Comparison of ENCODE assay signal across 28 cellular contexts in genomic region chr12:38385492-38385864, GRCh38.
DNase-seq lines count a peak whose midpoint lies in the region; ATAC-seq, FAIRE-seq and TF ChIP-seq lines count a peak whose summit lies in the region.
"Had no signal": no experiment of that assay in that cellular context is flagged by ENCODE, and none has a peak within 500 bp of the region (broad histone marks: within the 10 kb centered on the region; RNA-seq: fewer than 3 reads in every experiment).

No MANE protein-coding gene starts in this region.

- intact Hi-C loops in Calu3 (cut with micrococcal nuclease; ENCODE audit: unreplicated experiment) (no loop called here), mammary epithelial cell (cut with micrococcal nuclease) (no loop called here)

- in situ Hi-C loops in mammary epithelial cell (cut with MboI; ENCODE audit: low sequenced_read_pairs in 2 of 2): no loop called here

- no peak for FAIRE-seq in frontal cortex (lab: Jason Lieb, UNC)
- FAIRE-seq: A204.1, D721Med, endothelial cell of umbilical vein had no signal

- no peaks in the 10 kb centered on the region for H3K79me2 ChIP-seq in mammary epithelial cell (ENCODE audit: insufficient read depth, low read length)

- peaks cover 7% of the 10 kb centered on the region; the same call in 1 of the 2 replicates for H3K4me1 ChIP-seq in HUES64 (ENCODE audit: insufficient read depth, low read length)
- peaks cover 8% of the 10 kb centered on the region for H3K4me1 ChIP-seq in mammary epithelial cell (ENCODE audit: insufficient read depth, low read length)
- H3K4me1 ChIP-seq in iPS-20b (ENCODE audit: insufficient read depth, low read length): no peaks in the 10 kb centered on the region
- H3K4me1 ChIP-seq: heart left ventricle, Peyer's patch, spleen, stomach, thyroid gland had no signal

- H3K4me3 Mint-ChIP-seq in Calu3 (ENCODE audit: low read depth, unreplicated experiment): no peak overlapping the region
- no peak overlapping the region for H3K4me3 Mint-ChIP-seq in activated CD8-positive, alpha-beta memory T cell treated with anti-CD3 and anti-CD28 coated beads, Interleukin-2, amount 10 ng/mL, durations not matched to agents 7 days and 5 days
- H3K4me3 Mint-ChIP-seq: activated CD4-positive, alpha-beta memory T cell treated with anti-CD3 and anti-CD28 coated beads, Interleukin-2, amount 10 ng/mL, durations not matched to agents 7 days and 5 days; activated naive CD4-positive, alpha-beta T cell treated with anti-CD3 and anti-CD28 coated beads for 36 hours; nephron; T-helper 2 cell treated with Interferon-gamma antibody and Interleukin-4, amounts not matched to agents 5 μg/mL and 100 μg/mL, for 36 hours had no signal

- BruUV-seq in Calu3 (replicated peaks; lab: Mats Ljungman, UMichigan) (no TSS peak), mammary epithelial cell (replicated peaks; lab: Mats Ljungman, UMichigan) (no TSS peak)

- H3K4me1 Mint-ChIP-seq in Calu3 (ENCODE audit: low read depth, unreplicated experiment): peaks cover 19% of the 10 kb centered on the region
- no peaks in the 10 kb centered on the region for H3K4me1 Mint-ChIP-seq in activated CD8-positive, alpha-beta memory T cell treated with anti-CD3 and anti-CD28 coated beads, Interleukin-2, amount 10 ng/mL, durations not matched to agents 7 days and 5 days
- H3K4me1 Mint-ChIP-seq: activated CD4-positive, alpha-beta memory T cell treated with anti-CD3 and anti-CD28 coated beads, Interleukin-2, amount 10 ng/mL, durations not matched to agents 7 days and 5 days; nephron had no signal

- H3K27me3 Mint-ChIP-seq in Calu3 (ENCODE audit: unreplicated experiment): no peaks in the 10 kb centered on the region
- H3K27me3 Mint-ChIP-seq in activated CD8-positive, alpha-beta memory T cell treated with anti-CD3 and anti-CD28 coated beads, Interleukin-2, amount 10 ng/mL, durations not matched to agents 7 days and 5 days: no peaks in the 10 kb centered on the region
- H3K27me3 Mint-ChIP-seq: activated CD4-positive, alpha-beta memory T cell treated with anti-CD3 and anti-CD28 coated beads, Interleukin-2, amount 10 ng/mL, durations not matched to agents 7 days and 5 days had no signal

- 100% methylated on average over 1 of the region's 1 CpG for WGBS in HUES64
- 0% methylated on average over 1 of the region's 1 CpG for WGBS in mammary epithelial cell (ENCODE audit: low coverage, missing lambda C conversion rate)

- H3K36me3 ChIP-seq in HUES64 (ENCODE audit: insufficient read depth, low read length) (no peaks in the 10 kb centered on the region), mammary epithelial cell (ENCODE audit: insufficient read depth, low read length) (no peaks in the 10 kb centered on the region), iPS-20b (ENCODE audit: insufficient read depth, low read depth, low read length) (no peaks in the 10 kb centered on the region)
- H3K36me3 ChIP-seq: brain microvascular endothelial cell, heart left ventricle, Peyer's patch, spleen, stomach, thyroid gland had no signal

- CTCF ChIA-PET in Calu3 (lab: Charles Lee): interaction anchor here (0.8 to 1.2 kb wide), 3 partner anchors 159 to 521 kb away, joined by 3 to 6 read pairs (median 6); partner anchors contain the start of gene CPNE8
- CTCF ChIA-PET in mammary epithelial cell (lab: Charles Lee; ENCODE audit: low non-redundant PET): interaction anchor here (0.5 kb wide), 1 partner anchor 9 kb away, joined by 3 read pairs; no protein-coding TSS in a partner anchor
- CTCF ChIA-PET in activated CD8-positive, alpha-beta memory T cell treated with anti-CD3 and anti-CD28 coated beads, Interleukin-2, amount 10 ng/mL, durations not matched to agents 7 days and 5 days (lab: Charles Lee): no interaction called here

- H3K27ac ChIP-seq in HUES64 (ENCODE audit: low read depth, low read length) (peak overlapping the region; percentile 83; the same call in 1 of the 2 replicates), mammary epithelial cell (ENCODE audit: insufficient read depth, low read depth, low read length) (no peak overlapping the region), iPS-20b (ENCODE audit: low read length) (no peak overlapping the region)
- H3K27ac ChIP-seq: brain microvascular endothelial cell, heart left ventricle, Peyer's patch, spleen, stomach, thyroid gland had no signal

- dilution Hi-C loops in mammary epithelial cell (cut with HindIII; ENCODE audit: low sequenced_read_pairs): no loop called here

- no peak for TF ChIP-seq CTCF in Calu3 (IDR thresholded peaks at IDR 0.05; ENCODE audit: unreplicated experiment)
- TF ChIP-seq CTCF in mammary epithelial cell (conservative IDR thresholded peaks at IDR 0.05 in 1 of 2, IDR thresholded peaks at IDR 0.05 in 1 of 2; ENCODE audit: extremely low read depth in 1 of 2, insufficient read depth in 1 of 2, low read depth in 1 of 2, low read length in 2 of 2): no peak

- H3K9me3 ChIP-seq in HUES64 (ENCODE audit: insufficient read depth, low read depth, low read length): no peaks in the 10 kb centered on the region
- H3K9me3 ChIP-seq in mammary epithelial cell (replicated peaks; ENCODE audit: insufficient read depth, low read length): no peaks in the 10 kb centered on the region
- H3K9me3 ChIP-seq in iPS-20b (ENCODE audit: insufficient read depth, low read depth, low read length): no peaks in the 10 kb centered on the region
- H3K9me3 ChIP-seq: Peyer's patch, thyroid gland had no signal

- H3K4me2 ChIP-seq in mammary epithelial cell (ENCODE audit: insufficient read depth, low read depth, low read length): no peak overlapping the region

- no peak for ATAC-seq in HG03520 (IDR thresholded peaks at IDR 0.05; ENCODE audit: unreplicated experiment)
- ATAC-seq in activated CD8-positive, alpha-beta memory T cell treated with anti-CD3 and anti-CD28 coated beads, Interleukin-2, amount 10 ng/mL, durations not matched to agents 7 days and 5 days: no peak
- ATAC-seq: heart left ventricle, right cardiac atrium had no signal

- H3K9ac ChIP-seq in HUES64 (ENCODE audit: low read depth, low read length) (no peak overlapping the region), mammary epithelial cell (ENCODE audit: insufficient read depth, low read length) (no peak overlapping the region), iPS-20b (ENCODE audit: low read depth, low read length) (no peak overlapping the region)

- peaks cover 9% of the 10 kb centered on the region for H3K36me3 Mint-ChIP-seq in Calu3 (ENCODE audit: insufficient read depth, unreplicated experiment)
- H3K36me3 Mint-ChIP-seq in activated CD8-positive, alpha-beta memory T cell treated with anti-CD3 and anti-CD28 coated beads, Interleukin-2, amount 10 ng/mL, durations not matched to agents 7 days and 5 days: no peaks in the 10 kb centered on the region

- H3K27ac Mint-ChIP-seq in Calu3 (ENCODE audit: unreplicated experiment): peak overlapping the region; percentile 53
- no peak overlapping the region for H3K27ac Mint-ChIP-seq in activated CD8-positive, alpha-beta memory T cell treated with anti-CD3 and anti-CD28 coated beads, Interleukin-2, amount 10 ng/mL, durations not matched to agents 7 days and 5 days
- H3K27ac Mint-ChIP-seq: activated CD4-positive, alpha-beta memory T cell treated with anti-CD3 and anti-CD28 coated beads, Interleukin-2, amount 10 ng/mL, durations not matched to agents 7 days and 5 days; activated naive CD4-positive, alpha-beta T cell treated with anti-CD3 and anti-CD28 coated beads for 36 hours; nephron; T-helper 2 cell treated with Interferon-gamma antibody and Interleukin-4, amounts not matched to agents 5 μg/mL and 100 μg/mL, for 36 hours had no signal

- H3K4me3 ChIP-seq in HUES64 (ENCODE audit: low read length) (no peak overlapping the region), mammary epithelial cell (replicated peaks in 1 of 3; ENCODE audit: insufficient read depth in 1 of 3, low read depth in 2 of 3, low read length in 3 of 3) (no peak overlapping the region), iPS-20b (ENCODE audit: low read length) (peak overlapping the region; percentile 28; the same call in 1 of the 2 replicates)
- H3K4me3 ChIP-seq: heart left ventricle, Peyer's patch, spleen, stomach, thyroid gland had no signal

- DNase-seq in Calu3 (no peak), mammary epithelial cell (no peak), frontal cortex (ENCODE audit: low spot score in 2 of 2) (no peak)
- DNase-seq in activated CD8-positive, alpha-beta memory T cell treated with anti-CD3 and anti-CD28 coated beads, Interleukin-2, amount 10 ng/mL, durations not matched to agents 7 days and 5 days: no peak
- no peak for DNase-seq in stimulated activated naive CD4-positive, alpha-beta T cell (lab: John Stamatoyannopoulos, UW)
- DNase-seq: activated CD4-positive, alpha-beta memory T cell treated with anti-CD3 and anti-CD28 coated beads, Interleukin-2, amount 10 ng/mL, durations not matched to agents 7 days and 5 days; activated CD8-positive, alpha-beta memory T cell treated with anti-CD3 and anti-CD28 coated beads, Interleukin-2, amount 50 U/mL, for 48 hours; activated naive CD4-positive, alpha-beta T cell treated with anti-CD3 and anti-CD28 coated beads for 36 hours; brain microvascular endothelial cell; DND-41; NCI-H2029; NCI-H524 treated with DMSO at 0.1 percent for 48 hours; Peyer's patch; right cardiac atrium; SIG-M5; spleen; stimulated activated CD4-positive, alpha-beta T cell treated with anti-CD3 and anti-CD28 coated beads, Interleukin-2, amount 100 ng/mL, for 48 hours; stomach; thyroid gland had no signal

- H3K27me3 ChIP-seq in HUES64 (ENCODE audit: insufficient read depth, low read length): no peaks in the 10 kb centered on the region
- no peaks in the 10 kb centered on the region for H3K27me3 ChIP-seq in mammary epithelial cell (ENCODE audit: insufficient read depth, low read length)
- no peaks in the 10 kb centered on the region for H3K27me3 ChIP-seq in iPS-20b (ENCODE audit: insufficient read depth, low read length)
- H3K27me3 ChIP-seq: brain microvascular endothelial cell, heart left ventricle, Peyer's patch, spleen, stomach, thyroid gland had no signal

- H2AFZ ChIP-seq in mammary epithelial cell (ENCODE audit: low read depth, low read length): peak overlapping the region; percentile 21

- H3K9me3 Mint-ChIP-seq in Calu3 (ENCODE audit: low read depth, unreplicated experiment): peaks cover 4% of the 10 kb centered on the region
- H3K9me3 Mint-ChIP-seq in activated CD8-positive, alpha-beta memory T cell treated with anti-CD3 and anti-CD28 coated beads, Interleukin-2, amount 10 ng/mL, durations not matched to agents 7 days and 5 days (ENCODE audit: low read depth): peaks cover 10% of the 10 kb centered on the region

- H4K20me1 ChIP-seq in mammary epithelial cell (ENCODE audit: insufficient read depth, low read length): no peaks in the 10 kb centered on the region
